Comparison of ENCODE assay signal across 40 cellular contexts in genomic region chr4:90449626-90450025, GRCh38.
"Had no signal": no experiment of that assay in that cellular context is flagged by ENCODE, and none has a peak within 500 bp of the region (broad histone marks: within the 10 kb centered on the region; RNA-seq: fewer than 3 reads in every experiment).

No MANE protein-coding gene starts in this region.

- H3K4me3 ChIP-seq: adrenal gland, body of pancreas, breast epithelium, cardiac muscle cell had no signal

- H3K36me3 ChIP-seq: adrenal gland, brain microvascular endothelial cell, breast epithelium, cardiac muscle cell had no signal

- DNase-seq: activated B cell treated with CpG ODN at 0.5 μM for 24 hours; activated CD4-positive, alpha-beta memory T cell treated with anti-CD3 and anti-CD28 coated beads for 36 hours; activated CD4-positive, alpha-beta T cell treated with anti-CD3 and anti-CD28 coated beads for 4 hours; activated CD4-positive, alpha-beta T cell treated with anti-CD3 and anti-CD28 coated beads, Interleukin-2, amount 10 ng/mL, durations not matched to agents 24 days and 14 days; activated CD4-positive, alpha-beta T cell treated with anti-CD3 and anti-CD28 coated beads, Interleukin-2, amount 50 U/mL, for 1 hour; activated CD4-positive, alpha-beta T cell treated with anti-CD3 and anti-CD28 coated beads, Interleukin-2, amount 50 U/mL, for 4 hours; activated CD4-positive, CD25-positive, alpha-beta regulatory T cell treated with anti-CD3 and anti-CD28 coated beads, Interleukin-2, amount 50 U/mL, for 72 hours; activated CD8-positive, alpha-beta memory T cell treated with anti-CD3 and anti-CD28 coated beads, Interleukin-2, amount 50 U/mL, for 4 hours; activated CD8-positive, alpha-beta T cell treated with anti-CD3 and anti-CD28 coated beads for 36 hours; activated effector memory CD4-positive, alpha-beta T cell treated with anti-CD3 and anti-CD28 coated beads, Interleukin-2, amount 50 U/mL, for 16 hours; activated gamma-delta T cell treated with Interleukin-2 at 50 U/mL for 16 hours; activated naive CD4-positive, alpha-beta T cell; activated naive CD4-positive, alpha-beta T cell treated with anti-CD3 and anti-CD28 coated beads for 36 hours; activated naive CD4-positive, alpha-beta T cell treated with anti-CD3 and anti-CD28 coated beads, Interleukin-2, amount 50 U/mL, for 16 hours; activated naive CD8-positive, alpha-beta T cell treated with anti-CD3 and anti-CD28 coated beads for 36 hours; activated T-cell treated with anti-CD3 and anti-CD28 coated beads for 4 hours; activated T-cell treated with anti-CD3 and anti-CD28 coated beads, Interleukin-2, amount 50 U/mL, for 1 hour; activated T-cell treated with anti-CD3 and anti-CD28 coated beads, Interleukin-2, amount 50 U/mL, for 4 hours; activated T-cell treated with anti-CD3 and anti-CD28 coated beads, Interleukin-2, amount 50 U/mL, for 72 hours; adrenal gland; amniotic stem cell; aorta; body of pancreas; brain microvascular endothelial cell; caudate nucleus; cerebellar nuclear complex; T-helper 1 cell; T-helper 2 cell; T-helper 9 cell had no signal

- H3K27me3 ChIP-seq: adrenal gland, body of pancreas, brain microvascular endothelial cell, breast epithelium, cardiac muscle cell had no signal

- FAIRE-seq: astrocyte, TTC549 had no signal

- ATAC-seq: activated CD8-positive, alpha-beta T cell treated with anti-CD3 and anti-CD28 coated beads for 36 hours; activated naive CD4-positive, alpha-beta T cell treated with anti-CD3 and anti-CD28 coated beads, Interleukin-2, amount 50 U/mL, for 72 hours; activated T-cell treated with anti-CD3 and anti-CD28 coated beads, Interleukin-2, amount 50 U/mL, for 4 hours; activated T-cell treated with anti-CD3 and anti-CD28 coated beads, Interleukin-2, amount 50 U/mL, for 72 hours; activated T-helper 17 cell treated with anti-CD3 and anti-CD28 coated beads, Interleukin-2, amount 50 U/mL, for 72 hours; body of pancreas had no signal

- H3K4me1 Mint-ChIP-seq: activated B cell treated with CpG ODN at 0.5 μM for 24 hours; activated CD4-positive, alpha-beta T cell treated with anti-CD3 and anti-CD28 coated beads, Interleukin-2, amount 10 ng/mL, durations not matched to agents 24 days and 14 days; activated naive CD8-positive, alpha-beta T cell treated with anti-CD3 and anti-CD28 coated beads for 36 hours; activated T-helper 17 cell treated with anti-CD3 and anti-CD28 coated beads, Interleukin-2, amount 50 U/mL, for 72 hours; central memory CD8-positive, alpha-beta T cell had no signal

- H3K27me3 Mint-ChIP-seq: activated B cell treated with CpG ODN at 0.5 μM for 24 hours; activated CD4-positive, alpha-beta memory T cell treated with anti-CD3 and anti-CD28 coated beads for 36 hours; activated CD4-positive, alpha-beta T cell treated with anti-CD3 and anti-CD28 coated beads, Interleukin-2, amount 10 ng/mL, durations not matched to agents 24 days and 14 days; activated CD8-positive, alpha-beta T cell treated with anti-CD3 and anti-CD28 coated beads for 36 hours; activated naive CD8-positive, alpha-beta T cell treated with anti-CD3 and anti-CD28 coated beads for 36 hours; activated T-helper 17 cell treated with anti-CD3 and anti-CD28 coated beads, Interleukin-2, amount 50 U/mL, for 72 hours; central memory CD8-positive, alpha-beta T cell had no signal

- H3K4me3 Mint-ChIP-seq: activated B cell treated with CpG ODN at 0.5 μM for 24 hours; activated CD4-positive, alpha-beta memory T cell treated with anti-CD3 and anti-CD28 coated beads for 36 hours; activated CD4-positive, alpha-beta T cell treated with anti-CD3 and anti-CD28 coated beads, Interleukin-2, amount 10 ng/mL, durations not matched to agents 24 days and 14 days; activated CD8-positive, alpha-beta T cell treated with anti-CD3 and anti-CD28 coated beads for 36 hours; activated naive CD4-positive, alpha-beta T cell treated with anti-CD3 and anti-CD28 coated beads for 36 hours; activated naive CD8-positive, alpha-beta T cell treated with anti-CD3 and anti-CD28 coated beads for 36 hours; activated T-cell treated with anti-CD3 and anti-CD28 coated beads, Interleukin-2, amount 50 U/mL, for 4 hours; activated T-cell treated with anti-CD3 and anti-CD28 coated beads, Interleukin-2, amount 50 U/mL, for 72 hours; activated T-helper 1 cell treated with anti-CD3 and anti-CD28 coated beads, Interleukin-12 subunit alpha, Interleukin-12 subunit beta, Interleukin-2, Interleukin-4 antibody, amounts not matched to agents 30 ng/mL and 10 ng/mL and 1 ng/mL, durations not matched to agents 14 hours and 24 hours and 36 hours; activated T-helper 17 cell treated with anti-CD3 and anti-CD28 coated beads, Interleukin-2, amount 50 U/mL, for 72 hours; central memory CD8-positive, alpha-beta T cell; T-helper 1 cell treated with Interleukin-12 subunit alpha and Interleukin-12 subunit beta and Interleukin-4 antibody, amounts not matched to agents 30 μg/mL and 1 μg/mL, for 36 hours; T-helper 2 cell treated with Interferon-gamma antibody and Interleukin-4, amounts not matched to agents 5 μg/mL and 100 μg/mL, for 36 hours had no signal

- H3K4me1 ChIP-seq: adrenal gland, body of pancreas, breast epithelium had no signal

- H3K27ac Mint-ChIP-seq: activated B cell treated with CpG ODN at 0.5 μM for 24 hours; activated CD4-positive, alpha-beta memory T cell treated with anti-CD3 and anti-CD28 coated beads for 36 hours; activated CD4-positive, alpha-beta T cell treated with anti-CD3 and anti-CD28 coated beads, Interleukin-2, amount 10 ng/mL, durations not matched to agents 24 days and 14 days; activated CD8-positive, alpha-beta T cell treated with anti-CD3 and anti-CD28 coated beads for 36 hours; activated naive CD4-positive, alpha-beta T cell treated with anti-CD3 and anti-CD28 coated beads for 36 hours; activated naive CD4-positive, alpha-beta T cell treated with anti-CD3 and anti-CD28 coated beads, Interleukin-2, amount 50 U/mL, for 72 hours; activated naive CD8-positive, alpha-beta T cell treated with anti-CD3 and anti-CD28 coated beads for 36 hours; activated T-cell treated with anti-CD3 and anti-CD28 coated beads, Interleukin-2, amount 50 U/mL, for 72 hours; activated T-helper 1 cell treated with anti-CD3 and anti-CD28 coated beads, Interleukin-12 subunit alpha, Interleukin-12 subunit beta, Interleukin-2, Interleukin-4 antibody, amounts not matched to agents 30 ng/mL and 10 ng/mL and 1 ng/mL, durations not matched to agents 14 hours and 24 hours and 36 hours; activated T-helper 17 cell treated with anti-CD3 and anti-CD28 coated beads, Interleukin-2, amount 50 U/mL, for 72 hours; T-helper 1 cell treated with Interleukin-12 subunit alpha and Interleukin-12 subunit beta and Interleukin-4 antibody, amounts not matched to agents 30 μg/mL and 1 μg/mL, for 36 hours; T-helper 2 cell treated with Interferon-gamma antibody and Interleukin-4, amounts not matched to agents 5 μg/mL and 100 μg/mL, for 36 hours had no signal

- H3K27ac ChIP-seq: adrenal gland, body of pancreas, brain microvascular endothelial cell, breast epithelium, cardiac muscle cell, VCaP had no signal

- H3K9me3 Mint-ChIP-seq: activated CD4-positive, alpha-beta memory T cell treated with anti-CD3 and anti-CD28 coated beads for 36 hours; activated CD4-positive, alpha-beta T cell treated with anti-CD3 and anti-CD28 coated beads, Interleukin-2, amount 10 ng/mL, durations not matched to agents 24 days and 14 days; activated CD8-positive, alpha-beta T cell treated with anti-CD3 and anti-CD28 coated beads for 36 hours; activated naive CD8-positive, alpha-beta T cell treated with anti-CD3 and anti-CD28 coated beads for 36 hours; activated T-cell treated with anti-CD3 and anti-CD28 coated beads, Interleukin-2, amount 50 U/mL, for 4 hours; central memory CD8-positive, alpha-beta T cell had no signal

- H3K36me3 Mint-ChIP-seq: activated CD4-positive, alpha-beta memory T cell treated with anti-CD3 and anti-CD28 coated beads for 36 hours; activated naive CD4-positive, alpha-beta T cell treated with anti-CD3 and anti-CD28 coated beads, Interleukin-2, amount 50 U/mL, for 72 hours had no signal

- H3K9me3 ChIP-seq: adrenal gland had no signal
